ENCODE assay signal across 22 cellular contexts in the genomic region with DNA sequence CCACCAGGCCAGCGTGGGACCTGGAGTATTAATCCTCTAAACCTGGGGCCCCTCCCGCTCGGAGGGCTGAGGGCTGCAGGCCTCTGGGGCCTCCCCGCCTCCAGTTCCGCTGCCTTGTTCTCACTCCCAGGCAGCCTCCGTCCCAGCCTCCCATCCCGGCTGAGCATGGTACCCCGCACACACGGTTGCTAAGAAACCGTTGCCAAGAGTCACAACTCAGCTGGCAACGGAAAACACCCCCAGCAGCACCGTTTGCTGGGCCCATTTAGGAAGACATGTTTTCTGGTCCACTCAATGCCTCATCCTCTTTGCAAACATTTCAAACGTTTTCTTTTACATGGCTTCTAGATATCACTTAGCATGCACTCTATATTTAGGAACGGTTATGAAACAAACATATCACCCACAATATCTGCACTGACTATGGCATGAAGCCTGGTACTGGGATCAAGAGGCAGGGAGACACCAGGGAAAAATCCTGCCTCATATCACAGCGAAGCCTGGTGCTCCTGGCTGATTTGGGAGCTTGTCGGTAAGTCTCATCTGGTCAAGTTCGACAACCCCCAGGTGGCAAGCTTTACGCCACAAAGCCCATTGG.
A peak's percentile ranks its signal among the peaks of the same experiment; 100 is the strongest.
DNase-seq lines count a peak whose midpoint lies in the region; ATAC-seq and TF ChIP-seq lines count a peak whose summit lies in the region.
"Had no signal": no experiment of that assay in that cellular context is flagged by ENCODE, and none has a peak within 500 bp of the region (broad histone marks: within the 10 kb centered on the region; RNA-seq: fewer than 3 reads in every experiment).

No MANE protein-coding gene starts in this region.

- intact Hi-C loops in head of caudate nucleus (cut with DNase I) = no loop called here

- TF ChIP-seq EP300 in upper lobe of left lung (IDR thresholded peaks at IDR 0.05) = no peak

- ATAC-seq in upper lobe of left lung (ENCODE audit: low FRiP score in 2 of 2) = no peak
- ATAC-seq: heart left ventricle had no signal

- no peaks in the 10 kb centered on the region for H3K27me3 ChIP-seq in H7 (ENCODE audit: control insufficient read depth, insufficient read depth, low read length)
- no peaks in the 10 kb centered on the region for H3K27me3 ChIP-seq in upper lobe of left lung
- H3K27me3 ChIP-seq: right atrium auricular region, thyroid gland had no signal

- no peaks in the 10 kb centered on the region for H3K36me3 ChIP-seq in H7 (replicated peaks; ENCODE audit: control insufficient read depth, insufficient read depth, low read length)
- no peaks in the 10 kb centered on the region for H3K36me3 ChIP-seq in upper lobe of left lung
- H3K36me3 ChIP-seq: heart left ventricle, right atrium auricular region, spleen, thyroid gland had no signal

- TF ChIP-seq CTCF in upper lobe of left lung (IDR thresholded peaks at IDR 0.05) = no peak

- 77 to 81% methylated on average over 16 to 18 of the region's 18 CpGs for WGBS in upper lobe of left lung, 2 donors

- DNase-seq in H7 (peak; percentile 73), NCI-H748 (lab: John Stamatoyannopoulos, UW; ENCODE audit: unreplicated experiment) (peak; percentile 77), head of caudate nucleus (peak; percentile 51 to 95 (median 83)), nucleus accumbens (lab: John Stamatoyannopoulos, UW) (peak in 44 of 56 donors; percentile 6 to 86 (median 50)), AML-193 (lab: John Stamatoyannopoulos, UW) (no peak), upper lobe of left lung (no peak), cerebellar cortex (ENCODE audit: low spot score) (no peak)
- DNase-seq: activated CD4-positive, alpha-beta memory T cell treated with anti-CD3 and anti-CD28 coated beads for 36 hours; activated effector memory CD4-positive, alpha-beta T cell treated with anti-CD3 and anti-CD28 coated beads, Interleukin-2, amount 50 U/mL, for 16 hours; activated T-cell treated with anti-CD3 and anti-CD28 coated beads for 4 hours; CD4-positive, alpha-beta memory T cell; DMS79; heart left ventricle; Kasumi-1; NCI-H1048; NCI-H2029; NCI-H510A treated with DMSO at 0.1 percent for 48 hours; spleen; stimulated activated CD4-positive, alpha-beta T cell treated with anti-CD3 and anti-CD28 coated beads, Interleukin-4, amount 100 ng/mL, for 24 hours; stimulated activated naive CD4-positive, alpha-beta T cell treated with Interleukin-2 at 50 U/mL for 16 hours; thyroid gland had no signal

- H3K4me1 ChIP-seq in upper lobe of left lung = peaks cover 13 to 17% (median 15%) of the 10 kb centered on the region in 4 donors
- H3K4me1 ChIP-seq: thyroid gland had no signal

- H3K4me3 ChIP-seq in H7 (ENCODE audit: insufficient read depth, low read depth, low read length) = no peak overlapping the region
- H3K4me3 ChIP-seq in upper lobe of left lung = no peak overlapping the region
- H3K4me3 ChIP-seq: heart left ventricle, right atrium auricular region, spleen, thyroid gland had no signal

- no peaks in the 10 kb centered on the region for H3K9me3 ChIP-seq in upper lobe of left lung
- H3K9me3 ChIP-seq: heart left ventricle, right atrium auricular region, thyroid gland had no signal

- H3K27ac ChIP-seq in upper lobe of left lung = no peak overlapping the region
- H3K27ac ChIP-seq: heart left ventricle, right atrium auricular region, spleen, thyroid gland had no signal

- no peak for TF ChIP-seq POLR2A in upper lobe of left lung (IDR thresholded peaks at IDR 0.05)

Comparison
In these comparisons a context has a peak if more than half of its experiments do, and no peak if none do; other contexts are left out.
1. DNase-seq: peak in H7 (single experiment), NCI-H748 (single experiment), head of caudate nucleus (42 of 42) and nucleus accumbens (44 of 56); none in AML-193 (0 of 2), upper lobe of left lung (0 of 2) and cerebellar cortex (single experiment).